ENCODE assay signal across 8 cellular contexts in the genomic region with DNA sequence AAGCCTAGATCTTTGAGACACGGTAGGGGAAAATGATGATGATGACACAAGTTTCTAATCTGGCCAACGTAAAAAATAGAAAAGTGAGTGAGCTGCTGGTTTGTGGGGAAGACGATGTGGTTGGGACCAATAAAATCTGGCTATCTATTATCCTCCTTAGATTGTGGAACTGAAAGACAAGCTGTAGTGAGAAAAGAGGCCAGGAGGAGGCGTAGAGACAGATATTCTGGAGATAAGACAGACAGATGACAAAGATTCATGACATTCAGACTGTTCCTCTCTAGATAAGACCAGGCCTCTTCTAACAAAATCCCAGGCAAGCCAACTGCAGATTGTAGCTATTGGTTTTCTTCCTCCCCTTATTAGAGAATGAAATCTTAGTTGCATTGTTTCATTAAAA.
DNase-seq lines count a peak whose midpoint lies in the region; ATAC-seq and TF ChIP-seq lines count a peak whose summit lies in the region.

No MANE protein-coding gene starts in this region.

- no peak overlapping the region for H3K9ac ChIP-seq in DND-41 (ENCODE audit: low read depth, low read length)

- H3K36me3 ChIP-seq in DND-41 (ENCODE audit: insufficient read depth, low read length) (no peaks in the 10 kb centered on the region), HAP-1 (replicated peaks) (no peaks in the 10 kb centered on the region), hepatocyte (replicated peaks; ENCODE audit: insufficient read depth, low read depth) (no peaks in the 10 kb centered on the region)

- peak; percentile 56 for ATAC-seq in DND-41 (ENCODE audit: insufficient read depth, low read depth)
- no peak for ATAC-seq in GM19467 (IDR thresholded peaks at IDR 0.05; ENCODE audit: unreplicated experiment)

- DNase-seq in DND-41: no peak
- DNase-seq in HAP-1 (ENCODE audit: low spot score in 2 of 2): peak; percentile 11 to 46
- DNase-seq in NOMO-1 treated with DMSO at 0.1 percent for 48 hours (lab: John Stamatoyannopoulos, UW; ENCODE audit: unreplicated experiment): peak; percentile 76
- DNase-seq in hepatocyte (ENCODE audit: low spot score): peak; percentile 14
- DNase-seq in activated effector memory CD4-positive, alpha-beta T cell treated with Interleukin-2 at 50 U/mL for 16 hours: no peak
- DNase-seq in NCI-H2081 treated with DMSO at 0.1 percent for 48 hours (lab: John Stamatoyannopoulos, UW): no peak
- DNase-seq in SKM-1 (lab: John Stamatoyannopoulos, UW; ENCODE audit: unreplicated experiment): no peak

- peak; percentile 59 for TF ChIP-seq CTCF in DND-41 (IDR thresholded peaks at IDR 0.05; ENCODE audit: borderline replicate concordance, extremely low read depth, low read length, poor library complexity, severe bottlenecking)
- TF ChIP-seq CTCF in hepatocyte (IDR thresholded peaks at IDR 0.05; ENCODE audit: poor library complexity): peak; percentile 32

- H3K9me3 ChIP-seq in DND-41 (ENCODE audit: insufficient read depth, low read length, severe bottlenecking) (no peaks in the 10 kb centered on the region), HAP-1 (no peaks in the 10 kb centered on the region), hepatocyte (ENCODE audit: low read depth) (no peaks in the 10 kb centered on the region)

- in situ Hi-C loops in HAP-1 (cut with MboI; ENCODE audit: low sequenced_read_pairs): no loop called here

- H2AFZ ChIP-seq in DND-41 (ENCODE audit: low read depth, low read length) (no peak overlapping the region), hepatocyte (no peak overlapping the region)

- no peak overlapping the region for H3K4me3 ChIP-seq in DND-41 (ENCODE audit: low read depth in 1 of 2, low read length in 2 of 2)
- H3K4me3 ChIP-seq in HAP-1: no peak overlapping the region
- no peak overlapping the region for H3K4me3 ChIP-seq in hepatocyte

- H4K20me1 ChIP-seq in DND-41 (ENCODE audit: insufficient read depth, low read length) (no peaks in the 10 kb centered on the region), hepatocyte (ENCODE audit: insufficient read depth, poor library complexity, severe bottlenecking) (no peaks in the 10 kb centered on the region)

- H3K27me3 ChIP-seq in DND-41 (ENCODE audit: insufficient read depth, low read length, poor library complexity) (peaks cover 3% of the 10 kb centered on the region), HAP-1 (ENCODE audit: low read depth) (no peaks in the 10 kb centered on the region), hepatocyte (no peaks in the 10 kb centered on the region)

- WGBS in hepatocyte (ENCODE audit: low lambda C conversion rate, missing lambda C conversion rate): 38% methylated on average over 4 of the region's 4 CpGs

- H3K79me2 ChIP-seq in DND-41 (ENCODE audit: insufficient read depth, low read length): no peaks in the 10 kb centered on the region
- no peaks in the 10 kb centered on the region for H3K79me2 ChIP-seq in hepatocyte

- no peaks in the 10 kb centered on the region for H3K4me1 ChIP-seq in DND-41 (ENCODE audit: insufficient read depth, low read length)
- H3K4me1 ChIP-seq in HAP-1: no peaks in the 10 kb centered on the region
- no peaks in the 10 kb centered on the region for H3K4me1 ChIP-seq in hepatocyte (ENCODE audit: insufficient read depth)

- H3K27ac ChIP-seq in DND-41 (ENCODE audit: low read length) (no peak overlapping the region), hepatocyte (no peak overlapping the region)

- no peaks in the 10 kb centered on the region for H3K9me2 ChIP-seq in hepatocyte (replicated peaks; ENCODE audit: insufficient read depth)

- H3K4me2 ChIP-seq in DND-41 (ENCODE audit: insufficient read depth, low read length): no peak overlapping the region
- no peak overlapping the region for H3K4me2 ChIP-seq in hepatocyte

Comparison
In these comparisons a context has a peak if more than half of its experiments do, and no peak if none do; other contexts are left out.
1. DNase-seq: peak in HAP-1 (2 of 2), NOMO-1 treated with DMSO at 0.1 percent for 48 hours (single experiment) and hepatocyte (single experiment); none in DND-41 (single experiment), activated effector memory CD4-positive, alpha-beta T cell treated with Interleukin-2 at 50 U/mL for 16 hours (single experiment), NCI-H2081 treated with DMSO at 0.1 percent for 48 hours (single experiment) and SKM-1 (single experiment).